1 cellular context compared by ENCODE assay signal in genomic region chr20:41394931-41395668, GRCh38.
TF ChIP-seq lines count a peak whose summit lies in the region.

No MANE protein-coding gene starts in this region.

TF ChIP-seq in GM23338, 12 proteins besides CTCF, POLR2A, EP300 and RAD21 (continued from another document):
- TF ChIP-seq ZNF462 (CRISPR knock-in tag; IDR thresholded peaks at IDR 0.05) (no peak), POLR2AphosphoS5 (IDR thresholded peaks at IDR 0.05; ENCODE audit: low read depth) (no peak), CREB1 (CRISPR knock-in tag; IDR thresholded peaks at IDR 0.05; ENCODE audit: low read depth) (no peak), ETS1 (IDR thresholded peaks at IDR 0.05) (no peak), ZNF114 (CRISPR knock-in tag; IDR thresholded peaks at IDR 0.05) (no peak), EZH2 (IDR thresholded peaks at IDR 0.05; ENCODE audit: low read depth, unreplicated experiment) (no peak), ZNF331 (CRISPR knock-in tag; IDR thresholded peaks at IDR 0.05; ENCODE audit: low read depth) (no peak)
- TF ChIP-seq, protein P1, sequence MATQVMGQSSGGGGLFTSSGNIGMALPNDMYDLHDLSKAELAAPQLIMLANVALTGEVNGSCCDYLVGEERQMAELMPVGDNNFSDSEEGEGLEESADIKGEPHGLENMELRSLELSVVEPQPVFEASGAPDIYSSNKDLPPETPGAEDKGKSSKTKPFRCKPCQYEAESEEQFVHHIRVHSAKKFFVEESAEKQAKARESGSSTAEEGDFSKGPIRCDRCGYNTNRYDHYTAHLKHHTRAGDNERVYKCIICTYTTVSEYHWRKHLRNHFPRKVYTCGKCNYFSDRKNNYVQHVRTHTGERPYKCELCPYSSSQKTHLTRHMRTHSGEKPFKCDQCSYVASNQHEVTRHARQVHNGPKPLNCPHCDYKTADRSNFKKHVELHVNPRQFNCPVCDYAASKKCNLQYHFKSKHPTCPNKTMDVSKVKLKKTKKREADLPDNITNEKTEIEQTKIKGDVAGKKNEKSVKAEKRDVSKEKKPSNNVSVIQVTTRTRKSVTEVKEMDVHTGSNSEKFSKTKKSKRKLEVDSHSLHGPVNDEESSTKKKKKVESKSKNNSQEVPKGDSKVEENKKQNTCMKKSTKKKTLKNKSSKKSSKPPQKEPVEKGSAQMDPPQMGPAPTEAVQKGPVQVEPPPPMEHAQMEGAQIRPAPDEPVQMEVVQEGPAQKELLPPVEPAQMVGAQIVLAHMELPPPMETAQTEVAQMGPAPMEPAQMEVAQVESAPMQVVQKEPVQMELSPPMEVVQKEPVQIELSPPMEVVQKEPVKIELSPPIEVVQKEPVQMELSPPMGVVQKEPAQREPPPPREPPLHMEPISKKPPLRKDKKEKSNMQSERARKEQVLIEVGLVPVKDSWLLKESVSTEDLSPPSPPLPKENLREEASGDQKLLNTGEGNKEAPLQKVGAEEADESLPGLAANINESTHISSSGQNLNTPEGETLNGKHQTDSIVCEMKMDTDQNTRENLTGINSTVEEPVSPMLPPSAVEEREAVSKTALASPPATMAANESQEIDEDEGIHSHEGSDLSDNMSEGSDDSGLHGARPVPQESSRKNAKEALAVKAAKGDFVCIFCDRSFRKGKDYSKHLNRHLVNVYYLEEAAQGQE (IDR thresholded peaks at IDR 0.05; ENCODE audit: unreplicated experiment): no peak
TF ChIP-seq in GM23338: peak in this region for 0.
